In genomic region chr1:169201084-169201619, GRCh38 we compare ENCODE assay signal across 22 cellular contexts.
DNase-seq lines count a peak whose midpoint lies in the region; ATAC-seq and TF ChIP-seq lines count a peak whose summit lies in the region.
"Had no signal": no experiment of that assay in that cellular context is flagged by ENCODE, and none has a peak within 500 bp of the region (broad histone marks: within the 10 kb centered on the region; RNA-seq: fewer than 3 reads in every experiment).

No MANE protein-coding gene starts in this region.

- CTCF ChIA-PET in AG04449 (lab: Yijun Ruan, JAX), result no interaction called here

- POLR2A ChIA-PET in AG04449 (lab: Yijun Ruan, JAX), result no interaction called here

- H3K27me3 ChIP-seq in foreskin keratinocyte, result no peaks in the 10 kb centered on the region
- H3K27me3 ChIP-seq: dorsolateral prefrontal cortex, testis had no signal

- DNase-seq in AG04449 (ENCODE audit: low read depth, low spot score) (peak; percentile 46), GM04503 (ENCODE audit: low read depth) (peak; percentile 45), amniotic stem cell (lab: John Stamatoyannopoulos, UW) (peak; percentile 1), foreskin keratinocyte (peak; percentile 54 to 76), iPS-NIHi7 (ENCODE audit: extremely low spot score) (no peak), GM20000 (ENCODE audit: low spot score) (no peak), Kasumi-1 (lab: John Stamatoyannopoulos, UW) (no peak)
- DNase-seq: ACHN; activated CD4-positive, CD25-positive, alpha-beta regulatory T cell treated with anti-CD3 and anti-CD28 coated beads, Interleukin-2, amount 50 U/mL, for 72 hours; activated naive CD8-positive, alpha-beta T cell treated with anti-CD3 and anti-CD28 coated beads for 36 hours; DND-41; dorsolateral prefrontal cortex; left ventricle myocardium inferior; MV-4-11; NCI-H187; NCI-H2227 treated with DMSO at 0.1 percent for 48 hours; T1000; testis had no signal

- ATAC-seq in foreskin keratinocyte (peak; percentile 61), HG03342 (IDR thresholded peaks at IDR 0.05; ENCODE audit: unreplicated experiment) (no peak)
- ATAC-seq: Panc1 had no signal

- H3K4me3 ChIP-seq in AG04449 (ENCODE audit: low read depth, low read length), result no peak overlapping the region
- H3K4me3 ChIP-seq: dorsolateral prefrontal cortex, GM23338, left ventricle myocardium inferior, SK-N-MC, testis had no signal

- H3K4me1 ChIP-seq in foreskin keratinocyte, result peaks cover 25% of the 10 kb centered on the region
- H3K4me1 ChIP-seq: left ventricle myocardium inferior, testis had no signal

- no peak overlapping the region for H3K27ac ChIP-seq in foreskin keratinocyte
- H3K27ac ChIP-seq: dorsolateral prefrontal cortex, left ventricle myocardium inferior, SK-N-MC, testis had no signal

- no peak for TF ChIP-seq CTCF in AG04449 (IDR thresholded peaks at IDR 0.05; ENCODE audit: insufficient read depth, low read length, missing control alignments)
- no peak for TF ChIP-seq CTCF in foreskin keratinocyte (conservative IDR thresholded peaks at IDR 0.05)
- no peak for TF ChIP-seq CTCF in GM20000 (IDR thresholded peaks at IDR 0.05; ENCODE audit: extremely low read depth, missing control alignments)

Comparison
In these comparisons a context has a peak if more than half of its experiments do, and no peak if none do; other contexts are left out.
1. DNase-seq: peak in AG04449 (single experiment), GM04503 (single experiment), amniotic stem cell (single experiment) and foreskin keratinocyte (2 of 2); none in iPS-NIHi7 (single experiment), GM20000 (single experiment) and Kasumi-1 (0 of 2).